In the genomic region with DNA sequence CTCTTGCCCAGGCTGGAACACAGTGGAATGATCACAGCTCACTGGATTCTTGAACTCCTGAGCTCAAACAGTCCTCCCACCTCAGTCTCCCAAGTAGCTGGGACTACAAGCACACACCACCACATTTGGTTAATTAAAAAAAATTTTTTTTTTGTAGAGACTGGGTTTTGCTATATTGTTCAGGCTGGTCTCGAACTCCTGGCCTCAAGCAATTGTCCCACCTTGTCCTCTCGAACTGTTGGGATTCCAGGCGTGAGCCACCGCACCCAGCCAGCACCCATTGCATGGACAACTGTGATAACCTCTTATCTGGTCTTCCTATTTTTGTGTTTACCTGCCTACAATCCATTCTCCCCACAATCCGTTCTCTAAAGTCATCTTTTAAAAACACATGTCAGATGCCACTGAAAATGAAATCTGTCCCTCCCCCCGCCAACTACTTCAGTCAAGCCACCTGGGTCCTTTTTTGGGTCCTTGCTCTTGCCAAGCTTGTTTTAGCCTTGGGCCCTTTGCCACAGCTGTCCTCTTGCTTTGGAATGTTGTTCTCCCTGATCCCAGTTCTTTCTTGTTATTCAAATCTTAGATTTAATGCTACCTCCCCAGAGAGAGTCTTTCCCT, we compare ENCODE assay signal across 30 cellular contexts.
"Had no signal": no experiment of that assay in that cellular context is flagged by ENCODE, and none has a peak within 500 bp of the region (broad histone marks: within the 10 kb centered on the region; RNA-seq: fewer than 3 reads in every experiment).

No MANE protein-coding gene starts in this region.

- H3K9me3 ChIP-seq: esophagus muscularis mucosa, ovary, psoas muscle, sigmoid colon had no signal

- H3K4me1 ChIP-seq: esophagus muscularis mucosa, foreskin keratinocyte, heart right ventricle, psoas muscle had no signal

- H3K4me3 ChIP-seq: esophagus muscularis mucosa, heart right ventricle, ovary, psoas muscle, sigmoid colon, smooth muscle cell had no signal

- H3K4me2 ChIP-seq: smooth muscle cell had no signal

- H3K27ac ChIP-seq: brain microvascular endothelial cell, esophagus muscularis mucosa, foreskin keratinocyte, heart right ventricle, ovary, psoas muscle had no signal

- H3K36me3 ChIP-seq: brain microvascular endothelial cell, esophagus muscularis mucosa, heart right ventricle, ovary, sigmoid colon had no signal

- DNase-seq: activated CD4-positive, alpha-beta memory T cell treated with anti-CD3 and anti-CD28 coated beads, Interleukin-2, amount 10 ng/mL, durations not matched to agents 7 days and 5 days; activated CD4-positive, alpha-beta T cell treated with anti-CD3 and anti-CD28 coated beads for 1 hour; activated CD4-positive, alpha-beta T cell treated with anti-CD3 and anti-CD28 coated beads, Interleukin-2, amount 10 ng/mL, durations not matched to agents 7 days and 5 days; activated CD8-positive, alpha-beta memory T cell treated with anti-CD3 and anti-CD28 coated beads, Interleukin-2, amount 50 U/mL, for 48 hours; activated gamma-delta T cell treated with Interleukin-2 at 50 U/mL for 16 hours; activated naive CD4-positive, alpha-beta T cell treated with anti-CD3 and anti-CD28 coated beads, Interleukin-2, amount 50 U/mL, for 16 hours; activated T-cell treated with anti-CD3 and anti-CD28 coated beads, Interleukin-2, amount 50 U/mL, for 4 hours; amniotic stem cell; brain microvascular endothelial cell; central memory CD4-positive, alpha-beta T cell; effector CD4-positive, alpha-beta T cell; foreskin keratinocyte; heart right ventricle; left cardiac atrium; left ventricle myocardium superior; mammary epithelial cell; naive thymus-derived CD4-positive, alpha-beta T cell; ovary; psoas muscle; sigmoid colon; stimulated activated CD4-positive, alpha-beta T cell treated with anti-CD3 and anti-CD28 coated beads, Interleukin-1b, Interleukin-23, amount 100 ng/mL, for 48 hours; stimulated activated CD4-positive, alpha-beta T cell treated with anti-CD3 and anti-CD28 coated beads, Interleukin-4, amount 100 ng/mL, for 4 hours; stimulated activated CD8-positive, alpha-beta memory T cell treated with anti-CD3 and anti-CD28 coated beads, Interleukin-4, amount 100 ng/mL, for 48 hours; stimulated activated naive CD8-positive, alpha-beta T cell treated with anti-CD3 and anti-CD28 coated beads, Interleukin-15, amount 100 ng/mL, for 72 hours; substantia nigra; T-helper 2 cell had no signal

- H3K27me3 ChIP-seq: brain microvascular endothelial cell, esophagus muscularis mucosa, foreskin keratinocyte, heart right ventricle, ovary, sigmoid colon had no signal

- ATAC-seq: activated T-cell treated with anti-CD3 and anti-CD28 coated beads, Interleukin-2, amount 50 U/mL, for 4 hours; foreskin keratinocyte; heart right ventricle; left cardiac atrium; left ventricle myocardium superior; naive thymus-derived CD4-positive, alpha-beta T cell; psoas muscle; stimulated activated memory B cell treated with anti-CD40 and anti-IgM and Interleukin-4, amounts not matched to agents 10 μg/mL and 1 μg/mL and 100 μg/mL, for 72 hours; WTC11 had no signal
